17 cellular contexts compared by ENCODE assay signal in the genomic region with DNA sequence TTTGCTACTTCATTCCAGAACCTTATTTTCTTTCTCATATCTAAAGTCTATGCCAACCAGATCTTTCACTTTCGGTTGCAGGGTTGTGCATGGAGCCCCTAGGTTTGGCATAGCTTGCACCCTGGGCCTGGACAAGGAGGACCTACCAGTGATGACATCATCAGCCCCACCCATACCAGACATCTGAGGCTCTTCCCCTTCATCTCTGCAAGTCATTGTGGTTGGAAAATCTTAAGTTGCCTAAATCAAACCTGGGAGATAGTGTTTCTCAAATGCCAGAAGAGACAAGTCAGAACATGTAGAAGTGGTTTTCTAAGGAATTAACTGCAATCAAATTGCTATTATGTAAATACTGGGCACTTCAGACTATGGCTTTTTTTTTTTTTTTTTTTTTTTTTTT.
DNase-seq lines count a peak whose midpoint lies in the region; ATAC-seq, FAIRE-seq and TF ChIP-seq lines count a peak whose summit lies in the region.
"Had no signal": no experiment of that assay in that cellular context is flagged by ENCODE, and none has a peak within 500 bp of the region (broad histone marks: within the 10 kb centered on the region; RNA-seq: fewer than 3 reads in every experiment).

No MANE protein-coding gene starts in this region.

- no peak overlapping the region for H3K14ac ChIP-seq in H9 (ENCODE audit: insufficient read depth, low read length)

- H3T11ph ChIP-seq in H9 (ENCODE audit: low read length) = no peak overlapping the region

- no peak overlapping the region for H2BK12ac ChIP-seq in H9 (ENCODE audit: insufficient read length, low read depth, low read length)

- H3K4ac ChIP-seq in H9 (ENCODE audit: low read depth, low read length) = no peak overlapping the region

- no peak overlapping the region for H4K5ac ChIP-seq in H9 (ENCODE audit: insufficient read length, low read depth, low read length)

- H3K36me3 ChIP-seq in RWPE2 (ENCODE audit: low read depth) (no peaks in the 10 kb centered on the region), Peyer's patch (no peaks in the 10 kb centered on the region)
- H3K36me3 ChIP-seq: gastroesophageal sphincter, right atrium auricular region, upper lobe of left lung had no signal

- no peak overlapping the region for H3K27ac ChIP-seq in RWPE2 (ENCODE audit: poor library complexity, severe bottlenecking)
- H3K27ac ChIP-seq in foreskin keratinocyte = no peak overlapping the region
- H3K27ac ChIP-seq in Peyer's patch = no peak overlapping the region
- H3K27ac ChIP-seq in H9 (ENCODE audit: insufficient read length, low read depth, low read length) = no peak overlapping the region
- H3K27ac ChIP-seq: gastroesophageal sphincter, right atrium auricular region, upper lobe of left lung had no signal

- H2BK15ac ChIP-seq in H9 (ENCODE audit: low read depth, low read length) = no peak overlapping the region

- H3K23ac ChIP-seq in H9 (ENCODE audit: insufficient read length, low read depth, low read length) = no peak overlapping the region

- H2BK20ac ChIP-seq in H9 (ENCODE audit: low read depth, low read length, poor library complexity, severe bottlenecking) = no peak overlapping the region

- FAIRE-seq in D721Med (lab: Jason Lieb, UNC) = peak; percentile 72
- FAIRE-seq: A204.1, GM19239, kidney had no signal

- no peak overlapping the region for H3K4me3 Mint-ChIP-seq in H9
- H3K4me3 Mint-ChIP-seq: dendritic cell treated with granulocyte-macrophage colony-stimulating factor and Interleukin-4, amounts not matched to agents 40 ng/mL and 50 ng/mL, for 4 days; naive thymus-derived CD4-positive, alpha-beta T cell had no signal

- H4K91ac ChIP-seq in H9 (ENCODE audit: insufficient read length, low read depth, low read length) = no peak overlapping the region

- no peaks in the 10 kb centered on the region for H3K27me3 ChIP-seq in RWPE2 (ENCODE audit: insufficient read depth, poor library complexity, severe bottlenecking)
- no peaks in the 10 kb centered on the region for H3K27me3 ChIP-seq in foreskin keratinocyte
- no peaks in the 10 kb centered on the region for H3K27me3 ChIP-seq in Peyer's patch
- no peaks in the 10 kb centered on the region for H3K27me3 ChIP-seq in H9 (ENCODE audit: insufficient read depth, low read length)
- H3K27me3 ChIP-seq: gastroesophageal sphincter, right atrium auricular region, upper lobe of left lung had no signal

- ATAC-seq in RWPE2 (ENCODE audit: low read depth) = peak; percentile 67
- peak; percentile 57 for ATAC-seq in foreskin keratinocyte
- ATAC-seq: naive thymus-derived CD4-positive, alpha-beta T cell had no signal

- H3K18ac ChIP-seq in H9 (ENCODE audit: insufficient read length, low read depth, low read length) = no peak overlapping the region

- H2BK120ac ChIP-seq in H9 (ENCODE audit: low read depth, low read length, poor library complexity, severe bottlenecking) = no peak overlapping the region

- no peak overlapping the region for H3K4me3 ChIP-seq in RWPE2 (ENCODE audit: severe bottlenecking)
- H3K4me3 ChIP-seq in Peyer's patch = no peak overlapping the region
- H3K4me3 ChIP-seq: gastroesophageal sphincter, right atrium auricular region, upper lobe of left lung had no signal

- no peaks in the 10 kb centered on the region for H3K79me2 ChIP-seq in H9 (ENCODE audit: insufficient read depth, low read length)

- no peaks in the 10 kb centered on the region for H3K79me1 ChIP-seq in H9 (ENCODE audit: insufficient read depth, low read depth, low read length, poor library complexity, severe bottlenecking)

- H3K27me3 Mint-ChIP-seq in H9 (ENCODE audit: low read depth) = no peaks in the 10 kb centered on the region; the same call in 1 of the 2 replicates
- H3K27me3 Mint-ChIP-seq: dendritic cell treated with granulocyte-macrophage colony-stimulating factor and Interleukin-4, amounts not matched to agents 40 ng/mL and 50 ng/mL, for 4 days had no signal

- no peak for TF ChIP-seq POLR2A in Peyer's patch (IDR thresholded peaks at IDR 0.05)

- H3K4me1 Mint-ChIP-seq in H9 = no peaks in the 10 kb centered on the region

- H3K36me3 Mint-ChIP-seq in H9 (ENCODE audit: insufficient read depth in 1 of 3, low read depth in 3 of 3) = peaks cover 0 to 2% (median 0%) of the 10 kb centered on the region in 3 experiments; a peak in 2 of 7 replicates

- no peak overlapping the region for H2AFZ ChIP-seq in H9 (ENCODE audit: low read length)

- H4K20me1 ChIP-seq in H9 (ENCODE audit: control insufficient read depth, insufficient read depth, insufficient read length) = no peaks in the 10 kb centered on the region

- H3K4me1 ChIP-seq in RWPE2 (ENCODE audit: insufficient read depth, poor library complexity, severe bottlenecking) (peaks cover 8% of the 10 kb centered on the region), foreskin keratinocyte (no peaks in the 10 kb centered on the region), Peyer's patch (no peaks in the 10 kb centered on the region), H9 (ENCODE audit: insufficient read depth, low read length) (no peaks in the 10 kb centered on the region)
- H3K4me1 ChIP-seq: gastroesophageal sphincter, right atrium auricular region, upper lobe of left lung had no signal

- no peak overlapping the region for H3K4me2 ChIP-seq in H9 (ENCODE audit: insufficient read depth, insufficient read length, low read length)

- no peak overlapping the region for H4K8ac ChIP-seq in H9 (replicated peaks; ENCODE audit: insufficient read length, low read depth, low read length)

- no peak for TF ChIP-seq CTCF in D721Med (IDR thresholded peaks at IDR 0.05; ENCODE audit: insufficient read depth, missing control alignments)
- TF ChIP-seq CTCF in RWPE2 (IDR thresholded peaks at IDR 0.05; ENCODE audit: poor library complexity, severe bottlenecking) = no peak
- TF ChIP-seq CTCF in foreskin keratinocyte (conservative IDR thresholded peaks at IDR 0.05) = no peak
- TF ChIP-seq CTCF in Peyer's patch (IDR thresholded peaks at IDR 0.05) = no peak
- no peak for TF ChIP-seq CTCF in H9 (conservative IDR thresholded peaks at IDR 0.05)

- no peak overlapping the region for H3K56ac ChIP-seq in H9 (ENCODE audit: insufficient read length, low read depth, low read length)

- no CpG with 5 or more reads among the region's 1 CpG for WGBS in H9 (ENCODE audit: extremely low coverage, insufficient read length, low lambda C conversion rate)

- DNase-seq in NCI-H510A treated with DMSO at 0.1 percent for 48 hours (lab: John Stamatoyannopoulos, UW) (peak; percentile 12), NCI-H510A (lab: John Stamatoyannopoulos, UW) (no peak), D721Med (ENCODE audit: insufficient read length, low spot score) (no peak), RWPE2 (ENCODE audit: low spot score) (no peak), foreskin keratinocyte (peak; percentile 69 to 78), Peyer's patch (no peak), H9 (no peak)
- DNase-seq in activated CD8-positive, alpha-beta memory T cell treated with anti-CD3 and anti-CD28 coated beads, Interleukin-2, amount 50 U/mL, for 48 hours = no peak
- DNase-seq: kidney; naive thymus-derived CD4-positive, alpha-beta T cell; NCI-H1694 treated with DMSO at 0.1 percent for 48 hours; upper lobe of left lung had no signal

- no peak overlapping the region for H3K27ac Mint-ChIP-seq in H9
- H3K27ac Mint-ChIP-seq: dendritic cell treated with granulocyte-macrophage colony-stimulating factor and Interleukin-4, amounts not matched to agents 40 ng/mL and 50 ng/mL, for 4 days; naive thymus-derived CD4-positive, alpha-beta T cell had no signal

- H3K9me3 ChIP-seq in RWPE2 (ENCODE audit: severe bottlenecking) (no peaks in the 10 kb centered on the region), Peyer's patch (no peaks in the 10 kb centered on the region), H9 (ENCODE audit: control insufficient read depth, low read depth, low read length) (no peaks in the 10 kb centered on the region)
- H3K9me3 ChIP-seq: right atrium auricular region, upper lobe of left lung had no signal

- peaks cover 6 to 13% of the 10 kb centered on the region in 2 experiments; a peak in 4 of 5 replicates for H3K9me3 Mint-ChIP-seq in H9

- H2BK5ac ChIP-seq in H9 (ENCODE audit: insufficient read length, low read length) = no peak overlapping the region

- no peaks in the 10 kb centered on the region for H3K23me2 ChIP-seq in H9 (ENCODE audit: insufficient read length, low read depth, low read length, poor library complexity, severe bottlenecking)

- H2AK5ac ChIP-seq in H9 (ENCODE audit: insufficient read length, low read length) = no peak overlapping the region

- no peak overlapping the region for H3K9ac ChIP-seq in H9 (ENCODE audit: extremely low read depth, insufficient read length, low read length)

Comparison
In these comparisons a context has a peak if more than half of its experiments do, and no peak if none do; other contexts are left out.
1. DNase-seq: peak in NCI-H510A treated with DMSO at 0.1 percent for 48 hours (single experiment) and foreskin keratinocyte (2 of 2); none in NCI-H510A (single experiment), D721Med (single experiment), RWPE2 (single experiment), activated CD8-positive, alpha-beta memory T cell treated with anti-CD3 and anti-CD28 coated beads, Interleukin-2, amount 50 U/mL, for 48 hours (single experiment), Peyer's patch (0 of 3) and H9 (single experiment).